Comparison of ENCODE assay signal across 1 cellular context in genomic region chr1:43294761-43295160, GRCh38.
A peak's percentile ranks its signal among the peaks of the same experiment; 100 is the strongest.
TF ChIP-seq lines count a peak whose summit lies in the region.

No MANE protein-coding gene starts in this region.

TF ChIP-seq in K562, 482 proteins besides CTCF, POLR2A, EP300 and RAD21:
- TF ChIP-seq PRMT5 (CRISPR knock-in tag; IDR thresholded peaks at IDR 0.05) (no peak), NFE2L1 (tag; IDR thresholded peaks at IDR 0.05; ENCODE audit: borderline replicate concordance, low read depth) (no peak), ZNF583 (CRISPR knock-in tag; IDR thresholded peaks at IDR 0.05) (no peak), ZFX (CRISPR knock-in tag; IDR thresholded peaks at IDR 0.05) (no peak), KAT7 (CRISPR knock-in tag; IDR thresholded peaks at IDR 0.05; ENCODE audit: borderline replicate concordance) (no peak), FOSL1 (tag; conservative IDR thresholded peaks at IDR 0.05) (0 out of 2 replicates have a peak, but pooled peaks have one; percentile 39)
